14 cellular contexts compared by ENCODE assay signal in the genomic region with DNA sequence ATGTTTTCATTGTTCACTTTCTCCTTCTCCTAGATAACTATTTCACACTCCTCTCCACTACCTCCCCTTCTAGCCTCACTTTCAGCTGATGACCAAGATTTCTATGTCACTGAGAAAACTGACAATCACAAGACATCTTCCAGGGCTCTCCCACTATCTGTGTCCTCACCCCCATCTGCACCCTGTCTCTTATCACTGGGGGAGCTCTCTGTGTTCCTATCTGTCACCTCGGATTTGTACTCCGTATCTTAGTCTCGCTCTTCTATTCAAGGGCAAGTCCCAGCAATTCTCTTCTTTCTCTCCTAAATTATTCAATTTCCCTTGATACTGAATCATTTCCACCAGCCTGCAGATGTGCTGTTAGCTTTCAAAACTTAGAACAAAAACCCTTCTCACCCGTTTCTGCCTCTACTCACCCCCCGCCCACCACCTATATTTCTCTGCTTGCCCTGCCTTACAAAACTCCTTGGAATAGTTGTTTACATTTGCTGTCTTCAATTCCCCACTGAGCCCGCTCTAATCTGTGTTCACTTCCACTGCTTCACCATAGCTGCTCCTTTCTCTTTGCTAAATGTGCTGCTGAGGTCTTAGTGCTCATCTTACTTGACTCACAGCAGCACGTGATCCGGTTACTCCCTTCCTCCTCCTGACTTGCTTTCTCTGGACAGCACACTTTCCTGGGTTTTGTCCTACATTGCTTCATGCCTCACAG.
DNase-seq lines count a peak whose midpoint lies in the region; ATAC-seq and TF ChIP-seq lines count a peak whose summit lies in the region.
"Had no signal": no experiment of that assay in that cellular context is flagged by ENCODE, and none has a peak within 500 bp of the region (broad histone marks: within the 10 kb centered on the region; RNA-seq: fewer than 3 reads in every experiment).

No MANE protein-coding gene starts in this region.

- H3K9me3 Mint-ChIP-seq in progenitor cell of endocrine pancreas (ENCODE audit: low read depth): no peaks in the 10 kb centered on the region

- DNase-seq in COLO829 (ENCODE audit: low spot score): peak; percentile 58
- peak; percentile 87 for DNase-seq in amniotic epithelial cell (ENCODE audit: low read depth)
- DNase-seq in fibroblast of villous mesenchyme (ENCODE audit: low read depth): peak; percentile 75
- no peak for DNase-seq in omental fat pad (ENCODE audit: low spot score)
- DNase-seq in ACHN: no peak
- DNase-seq in spleen: no peak
- no peak for DNase-seq in activated CD4-positive, alpha-beta T cell treated with anti-CD3 and anti-CD28 coated beads for 1 hour
- no peak for DNase-seq in progenitor cell of endocrine pancreas (ENCODE audit: low spot score, unreplicated experiment)
- DNase-seq: BE2C; DMS79 treated with DMSO at 0.1 percent for 48 hours; KBM-7; NCI-H82; stimulated activated CD4-positive, alpha-beta T cell treated with anti-CD3 and anti-CD28 coated beads, Interleukin-12 subunit alpha, Interleukin-12 subunit beta, amount 100 ng/mL, for 4 hours had no signal

- H3K4me3 Mint-ChIP-seq in progenitor cell of endocrine pancreas (ENCODE audit: low read depth): no peak overlapping the region

- no peaks in the 10 kb centered on the region for H3K4me1 Mint-ChIP-seq in progenitor cell of endocrine pancreas (ENCODE audit: low read depth)

- 84 to 92% (median 86%) methylated on average over 8 of the region's 8 CpGs for WGBS in spleen, 5 donors

- in situ Hi-C loops in ACHN (cut with HindIII; ENCODE audit: low pct_ligation_motif_present, low pct_unique_long_range_greater_than_20kb, low sequenced_read_pairs): no loop called here

- TF ChIP-seq CTCF in fibroblast of villous mesenchyme (IDR thresholded peaks at IDR 0.05; ENCODE audit: insufficient read depth, low read depth, low read length): no peak
- no peak for TF ChIP-seq CTCF in omental fat pad (IDR thresholded peaks at IDR 0.05)
- no peak for TF ChIP-seq CTCF in spleen (IDR thresholded peaks at IDR 0.05 in 8 of 11, conservative IDR thresholded peaks at IDR 0.05 in 3 of 11)
- TF ChIP-seq CTCF in progenitor cell of endocrine pancreas (IDR thresholded peaks at IDR 0.05; ENCODE audit: unreplicated experiment): no peak

- H3K27me3 ChIP-seq in spleen (replicated peaks in 1 of 7): no peaks in the 10 kb centered on the region
- H3K27me3 ChIP-seq: BE2C, vagina had no signal

- no peaks in the 10 kb centered on the region for H3K36me3 ChIP-seq in spleen
- H3K36me3 ChIP-seq: vagina had no signal

- no peak for TF ChIP-seq POLR2A in spleen (IDR thresholded peaks at IDR 0.05)

- intact Hi-C loops in spleen (cut with DNase I; ENCODE audit: low total_unique reads): no loop called here

- peaks cover 4% of the 10 kb centered on the region for H3K36me3 Mint-ChIP-seq in progenitor cell of endocrine pancreas (ENCODE audit: insufficient read depth)

- peak; percentile 51 for ATAC-seq in omental fat pad (ENCODE audit: low FRiP score)

- H3K4me1 ChIP-seq in spleen: no peaks in the 10 kb centered on the region
- H3K4me1 ChIP-seq: BE2C, vagina had no signal

- H3K9me3 ChIP-seq in spleen: no peaks in the 10 kb centered on the region
- H3K9me3 ChIP-seq: vagina had no signal

- H3K4me3 ChIP-seq in fibroblast of villous mesenchyme (ENCODE audit: low read depth, low read length) (no peak overlapping the region), spleen (no peak overlapping the region)
- H3K4me3 ChIP-seq: vagina had no signal

- no peak overlapping the region for H3K27ac Mint-ChIP-seq in progenitor cell of endocrine pancreas

- H3K27ac ChIP-seq in spleen: no peak overlapping the region
- H3K27ac ChIP-seq: vagina had no signal

- no peaks in the 10 kb centered on the region for H3K27me3 Mint-ChIP-seq in progenitor cell of endocrine pancreas

Comparison
In these comparisons a context has a peak if more than half of its experiments do, and no peak if none do; other contexts are left out.
1. DNase-seq: peak in COLO829 (single experiment), amniotic epithelial cell (single experiment) and fibroblast of villous mesenchyme (single experiment); none in omental fat pad (single experiment), ACHN (single experiment), spleen (single experiment), activated CD4-positive, alpha-beta T cell treated with anti-CD3 and anti-CD28 coated beads for 1 hour (single experiment) and progenitor cell of endocrine pancreas (single experiment).